In the genomic region with DNA sequence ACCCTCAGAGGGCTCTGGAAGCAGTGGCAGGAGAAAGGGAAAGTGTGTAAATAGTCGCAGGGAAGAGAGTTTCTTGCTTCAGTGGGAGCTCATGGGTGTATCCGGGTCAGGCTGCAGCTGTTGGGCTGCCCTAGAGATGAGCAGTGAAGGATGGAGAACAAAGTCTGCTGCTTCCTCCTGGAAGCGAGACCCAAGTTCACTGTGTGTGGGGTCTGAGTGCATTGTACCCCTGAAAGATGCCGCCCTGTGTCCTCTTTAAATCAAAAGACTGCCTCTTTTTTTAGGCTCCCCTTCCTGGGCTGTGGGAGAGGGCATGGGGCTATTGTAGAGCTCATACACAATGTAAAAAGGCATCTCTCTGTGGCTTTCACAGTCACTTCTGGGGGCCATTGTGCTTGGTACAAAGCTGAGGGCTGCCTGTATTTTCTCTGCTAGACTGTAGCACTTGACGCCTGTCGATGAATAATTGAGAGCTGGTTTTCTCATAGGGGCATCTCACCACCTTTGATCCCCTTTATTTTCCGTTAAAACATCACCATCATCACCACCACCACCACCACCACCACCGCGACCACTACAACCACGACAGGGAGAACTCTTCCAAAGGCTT, we compare ENCODE assay signal across 8 cellular contexts. TPM values are rescaled to one million over a fixed set of nuclear protein-coding genes. Genes with fewer than 3 reads are reported as not detected.
DNase-seq lines count a peak whose midpoint lies in the region; ATAC-seq and TF ChIP-seq lines count a peak whose summit lies in the region.

No MANE protein-coding gene starts in this region.

- H2AFZ ChIP-seq in Karpas-422 (ENCODE audit: low read length), result no peak overlapping the region

- no peaks in the 10 kb centered on the region for H3K27me3 ChIP-seq in DOHH2 (ENCODE audit: control insufficient read depth, low read length)
- H3K27me3 ChIP-seq in Karpas-422 (ENCODE audit: low read length), result no peaks in the 10 kb centered on the region

- DNase-seq in germinal center (ENCODE audit: low spot score), result peak; percentile 65
- no peak for DNase-seq in Karpas-422
- DNase-seq in DMS153 (lab: John Stamatoyannopoulos, UW), result no peak
- DNase-seq in GM19240 (ENCODE audit: insufficient read length, low spot score), result no peak
- no peak for DNase-seq in NCI-H2196 treated with DMSO at 0.1 percent for 48 hours (lab: John Stamatoyannopoulos, UW; ENCODE audit: unreplicated experiment)

- no peaks in the 10 kb centered on the region for H4K20me1 ChIP-seq in DOHH2 (ENCODE audit: control insufficient read depth, insufficient read depth, low read depth, low read length)
- no peaks in the 10 kb centered on the region for H4K20me1 ChIP-seq in Karpas-422 (ENCODE audit: insufficient read depth, low read depth, low read length)

- no peaks in the 10 kb centered on the region for H3K9me3 ChIP-seq in DOHH2 (ENCODE audit: control insufficient read depth, insufficient read depth, low read length)
- no peaks in the 10 kb centered on the region for H3K9me3 ChIP-seq in Karpas-422 (ENCODE audit: low read length)

- no peak for TF ChIP-seq CTCF in DOHH2 (IDR thresholded peaks at IDR 0.05; ENCODE audit: low read depth, low read length, poor library complexity, severe bottlenecking)

- no peaks in the 10 kb centered on the region for H3K9me2 ChIP-seq in DOHH2 (replicated peaks; ENCODE audit: control insufficient read depth, low read length)
- no peaks in the 10 kb centered on the region for H3K9me2 ChIP-seq in Karpas-422 (replicated peaks; ENCODE audit: insufficient read depth, low read length)

- H3K79me2 ChIP-seq in DOHH2 (ENCODE audit: control insufficient read depth, low read length) (peaks cover 39% of the 10 kb centered on the region), Karpas-422 (ENCODE audit: low read length) (no peaks in the 10 kb centered on the region)

- H3K36me3 ChIP-seq in DOHH2 (ENCODE audit: control insufficient read depth, low read length) (no peaks in the 10 kb centered on the region), Karpas-422 (ENCODE audit: insufficient read depth, low read length) (no peaks in the 10 kb centered on the region)

- peak overlapping the region; percentile 69 for H3K27ac ChIP-seq in DOHH2 (ENCODE audit: low read depth, low read length)
- no peak overlapping the region for H3K27ac ChIP-seq in Karpas-422 (ENCODE audit: low read length)

- H3K4me1 ChIP-seq in DOHH2 (ENCODE audit: control insufficient read depth, low read length), result peaks cover 81% of the 10 kb centered on the region
- H3K4me1 ChIP-seq in Karpas-422 (ENCODE audit: low read length), result peaks cover 10% of the 10 kb centered on the region

- peaks cover 9% of the 10 kb centered on the region; the same call in 1 of the 2 replicates for H3F3A ChIP-seq in DOHH2 (ENCODE audit: control insufficient read depth, insufficient read depth)

- H3K4me2 ChIP-seq in DOHH2 (ENCODE audit: low read length), result peak overlapping the region; percentile 75
- no peak overlapping the region for H3K4me2 ChIP-seq in Karpas-422 (ENCODE audit: low read depth, low read length, poor library complexity, severe bottlenecking)

- H3K4me3 ChIP-seq in DOHH2 (ENCODE audit: low read length), result peak overlapping the region; percentile 57
- H3K4me3 ChIP-seq in Karpas-422 (ENCODE audit: low read length), result no peak overlapping the region

- ATAC-seq in GM19397 (IDR thresholded peaks at IDR 0.05; ENCODE audit: unreplicated experiment) (peak; percentile 59), HG03571 (IDR thresholded peaks at IDR 0.05; ENCODE audit: unreplicated experiment) (peak; percentile 58)

- no peak overlapping the region for H3K9ac ChIP-seq in Karpas-422 (ENCODE audit: low read length)

RNA-seq across cellular contexts. Expression of a gene that starts 16.7 kb away (rescaled TPM):
- not detected in 2 replicates for total RNA-seq in Karpas-422 (2014; rRNA removed; shearing (Covaris generic); ENCODE audit: low replicate concordance)
